In the genomic region with DNA sequence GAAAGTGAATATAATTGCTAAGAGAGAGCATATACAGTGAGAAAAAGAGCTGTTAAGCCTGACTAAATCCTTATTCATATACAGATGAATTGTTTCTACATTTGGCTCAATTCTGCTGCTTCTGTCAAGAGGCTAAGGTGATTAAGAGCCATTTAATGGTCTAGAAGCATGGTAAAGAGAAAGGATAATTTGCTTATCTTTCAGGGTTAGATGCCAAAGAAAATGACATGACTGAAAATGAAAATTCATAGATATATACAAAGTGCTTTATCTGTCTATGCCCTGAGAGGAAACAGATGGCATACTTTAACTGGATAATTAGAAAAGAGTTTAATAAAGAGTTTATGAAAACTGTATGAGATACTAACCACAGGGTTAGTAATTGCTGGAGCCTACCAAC, we compare ENCODE assay signal across 18 cellular contexts.
DNase-seq lines count a peak whose midpoint lies in the region; ATAC-seq and TF ChIP-seq lines count a peak whose summit lies in the region.
"Had no signal": no experiment of that assay in that cellular context is flagged by ENCODE, and none has a peak within 500 bp of the region (broad histone marks: within the 10 kb centered on the region; RNA-seq: fewer than 3 reads in every experiment).

No MANE protein-coding gene starts in this region.

- H3K36me3 Mint-ChIP-seq in mesothelial cell of epicardium = peaks cover 2% of the 10 kb centered on the region
- H3K36me3 Mint-ChIP-seq: CD14-positive monocyte had no signal

- no peaks in the 10 kb centered on the region for H3K27me3 Mint-ChIP-seq in mesothelial cell of epicardium (ENCODE audit: low read depth)

- H3K9me3 Mint-ChIP-seq in mesothelial cell of epicardium = peaks cover 16% of the 10 kb centered on the region

- H3K4me1 ChIP-seq in SK-N-SH (ENCODE audit: control insufficient read depth in 1 of 2, insufficient read depth in 2 of 2, low read depth in 1 of 2, low read length in 1 of 2) (peaks cover 0 to 13% of the 10 kb centered on the region in 2 experiments; a peak in 1 of 4 replicates), foreskin keratinocyte (peaks cover 5% of the 10 kb centered on the region), mammary epithelial cell (ENCODE audit: insufficient read depth, low read length) (no peaks in the 10 kb centered on the region)
- H3K4me1 ChIP-seq: A549 had no signal

- no peaks in the 10 kb centered on the region for H3K36me3 ChIP-seq in SK-N-SH (replicated peaks in 1 of 2; ENCODE audit: control insufficient read depth in 1 of 2, insufficient read depth in 2 of 2, low read length in 1 of 2)
- no peaks in the 10 kb centered on the region for H3K36me3 ChIP-seq in mammary epithelial cell (ENCODE audit: insufficient read depth, low read length)

- no TSS peak for BruUV-seq in mammary epithelial cell (replicated peaks; lab: Mats Ljungman, UMichigan)

- H3K27me3 ChIP-seq in SK-N-SH (ENCODE audit: insufficient read depth) = no peaks in the 10 kb centered on the region
- no peaks in the 10 kb centered on the region for H3K27me3 ChIP-seq in foreskin keratinocyte
- H3K27me3 ChIP-seq in mammary epithelial cell (ENCODE audit: insufficient read depth, low read length) = no peaks in the 10 kb centered on the region

- peak overlapping the region in 1 of 2 experiments; percentile 92; a peak in 2 of 4 replicates for H3K27ac ChIP-seq in SK-N-SH (ENCODE audit: low read depth in 2 of 2, low read length in 1 of 2)
- H3K27ac ChIP-seq in foreskin keratinocyte = no peak overlapping the region
- H3K27ac ChIP-seq in mammary epithelial cell (ENCODE audit: insufficient read depth, low read depth, low read length) = no peak overlapping the region
- H3K27ac ChIP-seq: A549 had no signal

- TF ChIP-seq RAD21 in SK-N-SH (IDR thresholded peaks at IDR 0.05; ENCODE audit: low read length) = peak; percentile 32; the same call in 1 of the 2 replicates

- DNase-seq in NCI-H446 treated with DMSO at 0.1 percent for 48 hours (lab: John Stamatoyannopoulos, UW) (peak; percentile 37), NCI-H446 (lab: John Stamatoyannopoulos, UW) (no peak), NCI-H1105 (lab: John Stamatoyannopoulos, UW) (peak; percentile 72), SK-N-SH (peak; percentile 47), mesothelial cell of epicardium (ENCODE audit: low spot score in 2 of 2, unreplicated experiment in 2 of 2) (no peak), NCI-H2196 (lab: John Stamatoyannopoulos, UW; ENCODE audit: unreplicated experiment) (no peak), foreskin keratinocyte (no peak), mammary epithelial cell (no peak)
- DNase-seq: AML-193, HCEC 1CT, NCI-H187, NCI-H2171, NCI-H510A, NCI-H82, SHP77 had no signal

- no peak for ATAC-seq in foreskin keratinocyte
- ATAC-seq: A549, K562 had no signal

- no peak for TF ChIP-seq CTCF in SK-N-SH (IDR thresholded peaks at IDR 0.05)
- no peak for TF ChIP-seq CTCF in mesothelial cell of epicardium (IDR thresholded peaks at IDR 0.05; ENCODE audit: unreplicated experiment)
- TF ChIP-seq CTCF in foreskin keratinocyte (conservative IDR thresholded peaks at IDR 0.05) = no peak
- TF ChIP-seq CTCF in mammary epithelial cell (conservative IDR thresholded peaks at IDR 0.05 in 1 of 2, IDR thresholded peaks at IDR 0.05 in 1 of 2; ENCODE audit: extremely low read depth in 1 of 2, insufficient read depth in 1 of 2, low read depth in 1 of 2, low read length in 2 of 2) = no peak

- peak overlapping the region; percentile 41 for H3K27ac Mint-ChIP-seq in mesothelial cell of epicardium
- H3K27ac Mint-ChIP-seq: CD14-positive monocyte had no signal

- no peak overlapping the region for H3K4me2 ChIP-seq in SK-N-SH
- no peak overlapping the region for H3K4me2 ChIP-seq in mammary epithelial cell (ENCODE audit: insufficient read depth, low read depth, low read length)
- H3K4me2 ChIP-seq: A549 had no signal

- no peaks in the 10 kb centered on the region for H3F3A ChIP-seq in SK-N-SH (replicated peaks; ENCODE audit: insufficient read depth)

- H3K79me2 ChIP-seq in SK-N-SH (ENCODE audit: insufficient read depth) (no peaks in the 10 kb centered on the region), mammary epithelial cell (ENCODE audit: insufficient read depth, low read length) (no peaks in the 10 kb centered on the region)

- H3K4me1 Mint-ChIP-seq in mesothelial cell of epicardium = peaks cover 47% of the 10 kb centered on the region
- H3K4me1 Mint-ChIP-seq: CD14-positive monocyte had no signal

- H3K9me3 ChIP-seq in SK-N-SH = no peaks in the 10 kb centered on the region
- H3K9me3 ChIP-seq in mammary epithelial cell (replicated peaks; ENCODE audit: insufficient read depth, low read length) = no peaks in the 10 kb centered on the region
- H3K9me3 ChIP-seq: A549 had no signal

- POLR2A ChIA-PET in SK-N-SH (lab: Yijun Ruan, JAX) = no interaction called here

- TF ChIP-seq EP300 in SK-N-SH (IDR thresholded peaks at IDR 0.05; ENCODE audit: borderline replicate concordance in 1 of 2, low read depth in 1 of 2, low read length in 1 of 2) = peak; percentile 61 to 98; a peak in 3 of 4 replicates

- dilution Hi-C loops in mammary epithelial cell (cut with HindIII; ENCODE audit: low sequenced_read_pairs) = no loop called here

- H3K4me3 ChIP-seq in SK-N-SH (ENCODE audit: low read depth in 2 of 2, low read length in 1 of 2) (no peak overlapping the region), mammary epithelial cell (replicated peaks in 1 of 3; ENCODE audit: insufficient read depth in 1 of 3, low read depth in 2 of 3, low read length in 3 of 3) (no peak overlapping the region)
- H3K4me3 ChIP-seq: A549, K562 had no signal

- in situ Hi-C loops in mammary epithelial cell (cut with MboI; ENCODE audit: low sequenced_read_pairs in 2 of 2) = no loop called here

- intact Hi-C loops in mammary epithelial cell (cut with micrococcal nuclease) = no loop called here

- CTCF ChIA-PET in SK-N-SH (lab: Yijun Ruan, JAX) = no interaction called here
- CTCF ChIA-PET in mammary epithelial cell (lab: Charles Lee; ENCODE audit: low non-redundant PET) = interaction anchor here (0.7 kb wide), 1 partner anchor 1286 kb away, joined by 3 read pairs; no protein-coding TSS in a partner anchor

- H3K9ac ChIP-seq in SK-N-SH (no peak overlapping the region), mammary epithelial cell (ENCODE audit: insufficient read depth, low read length) (no peak overlapping the region)

- no peaks in the 10 kb centered on the region for H4K20me1 ChIP-seq in SK-N-SH (ENCODE audit: insufficient read depth)
- H4K20me1 ChIP-seq in mammary epithelial cell (ENCODE audit: insufficient read depth, low read length) = no peaks in the 10 kb centered on the region

- H3K9me2 ChIP-seq in SK-N-SH = no peaks in the 10 kb centered on the region

- H2AFZ ChIP-seq in SK-N-SH (ENCODE audit: low read depth) (no peak overlapping the region), mammary epithelial cell (ENCODE audit: low read depth, low read length) (no peak overlapping the region)

- no peak overlapping the region for H3K4me3 Mint-ChIP-seq in mesothelial cell of epicardium
- H3K4me3 Mint-ChIP-seq: CD14-positive monocyte had no signal

TF ChIP-seq in SK-N-SH, 30 proteins besides CTCF, POLR2A, EP300 and RAD21:
- TF ChIP-seq YY1 (IDR thresholded peaks at IDR 0.05; ENCODE audit: low read depth) (no peak), CHD2 (IDR thresholded peaks at IDR 0.05; ENCODE audit: low read length, partially characterized antibody) (peak; percentile 77), GATA2 (CRISPR knock-in tag; IDR thresholded peaks at IDR 0.05) (peak; percentile 95), FOXM1 (IDR thresholded peaks at IDR 0.05; ENCODE audit: low read depth) (peak; percentile 74; the same call in 1 of the 2 replicates), FOXJ3 (CRISPR knock-in tag; IDR thresholded peaks at IDR 0.05) (peak; percentile 90), MXI1 (IDR thresholded peaks at IDR 0.05; ENCODE audit: low read depth, low read length) (peak; percentile 65; the same call in 1 of the 2 replicates), TCF12 (IDR thresholded peaks at IDR 0.05) (peak; percentile 92), FOSL2 (IDR thresholded peaks at IDR 0.05; ENCODE audit: borderline replicate concordance, low read depth) (0 out of 2 replicates have a peak, but pooled peaks have one; percentile 2), JUND (IDR thresholded peaks at IDR 0.05) (peak; percentile 52), NRF1 (IDR thresholded peaks at IDR 0.05; ENCODE audit: low read depth, low read length) (no peak), POLR2AphosphoS5 (IDR thresholded peaks at IDR 0.05; ENCODE audit: low read depth, low read length) (peak; percentile 88), RCOR1 (IDR thresholded peaks at IDR 0.05; ENCODE audit: low read length) (peak; percentile 100), NFIC (IDR thresholded peaks at IDR 0.05; ENCODE audit: borderline replicate concordance) (peak; percentile 76; the same call in 1 of the 2 replicates), ELF1 (IDR thresholded peaks at IDR 0.05) (no peak), TEAD4 (IDR thresholded peaks at IDR 0.05; ENCODE audit: borderline replicate concordance, insufficient read depth) (peak; percentile 87)
- TF ChIP-seq, protein P1, sequence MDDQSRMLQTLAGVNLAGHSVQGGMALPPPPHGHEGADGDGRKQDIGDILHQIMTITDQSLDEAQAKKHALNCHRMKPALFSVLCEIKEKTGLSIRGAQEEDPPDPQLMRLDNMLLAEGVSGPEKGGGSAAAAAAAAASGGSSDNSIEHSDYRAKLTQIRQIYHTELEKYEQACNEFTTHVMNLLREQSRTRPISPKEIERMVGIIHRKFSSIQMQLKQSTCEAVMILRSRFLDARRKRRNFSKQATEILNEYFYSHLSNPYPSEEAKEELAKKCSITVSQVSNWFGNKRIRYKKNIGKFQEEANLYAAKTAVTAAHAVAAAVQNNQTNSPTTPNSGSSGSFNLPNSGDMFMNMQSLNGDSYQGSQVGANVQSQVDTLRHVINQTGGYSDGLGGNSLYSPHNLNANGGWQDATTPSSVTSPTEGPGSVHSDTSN (IDR thresholded peaks at IDR 0.05) = peak; percentile 79
- TF ChIP-seq, protein P2, sequence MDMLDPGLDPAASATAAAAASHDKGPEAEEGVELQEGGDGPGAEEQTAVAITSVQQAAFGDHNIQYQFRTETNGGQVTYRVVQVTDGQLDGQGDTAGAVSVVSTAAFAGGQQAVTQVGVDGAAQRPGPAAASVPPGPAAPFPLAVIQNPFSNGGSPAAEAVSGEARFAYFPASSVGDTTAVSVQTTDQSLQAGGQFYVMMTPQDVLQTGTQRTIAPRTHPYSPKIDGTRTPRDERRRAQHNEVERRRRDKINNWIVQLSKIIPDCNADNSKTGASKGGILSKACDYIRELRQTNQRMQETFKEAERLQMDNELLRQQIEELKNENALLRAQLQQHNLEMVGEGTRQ (IDR thresholded peaks at IDR 0.05; ENCODE audit: borderline replicate concordance, low read depth, low read length) = no peak

Comparison
In these comparisons a context has a peak if more than half of its experiments do, and no peak if none do; other contexts are left out.
1. DNase-seq: peak in NCI-H446 treated with DMSO at 0.1 percent for 48 hours (single experiment), NCI-H1105 (single experiment) and SK-N-SH (single experiment); none in NCI-H446 (0 of 2), mesothelial cell of epicardium (0 of 2), NCI-H2196 (single experiment), foreskin keratinocyte (0 of 2) and mammary epithelial cell (single experiment).